20 cellular contexts compared by ENCODE assay signal in genomic region chr7:84837405-84837804, GRCh38.
"Had no signal": no experiment of that assay in that cellular context is flagged by ENCODE, and none has a peak within 500 bp of the region (broad histone marks: within the 10 kb centered on the region; RNA-seq: fewer than 3 reads in every experiment).

No MANE protein-coding gene starts in this region.

- H3K4me1 Mint-ChIP-seq: activated CD4-positive, alpha-beta T cell treated with anti-CD3 and anti-CD28 coated beads, Interleukin-2, amount 10 ng/mL, durations not matched to agents 24 days and 14 days had no signal

- DNase-seq: activated CD4-positive, alpha-beta T cell treated with anti-CD3 and anti-CD28 coated beads, Interleukin-2, amount 10 ng/mL, durations not matched to agents 24 days and 14 days; activated CD8-positive, alpha-beta T cell treated with anti-CD3 and anti-CD28 coated beads for 36 hours; activated naive CD4-positive, alpha-beta T cell treated with Interleukin-2 at 50 U/mL for 16 hours; activated T-cell treated with anti-CD3 and anti-CD28 coated beads, Interleukin-2, amount 50 U/mL, for 1 hour; anterior cingulate cortex; brain microvascular endothelial cell; central memory CD4-positive, alpha-beta T cell; cortex of kidney; erythroblast; heart right ventricle; left ventricle myocardium inferior; mammary epithelial cell; small intestine; stimulated activated CD4-positive, alpha-beta T cell treated with anti-CD3 and anti-CD28 coated beads, Interleukin-4, amount 100 ng/mL, for 1 hour; stomach; T1000 had no signal

- H3K4me3 Mint-ChIP-seq: activated CD4-positive, alpha-beta T cell treated with anti-CD3 and anti-CD28 coated beads, Interleukin-2, amount 10 ng/mL, durations not matched to agents 24 days and 14 days; activated CD8-positive, alpha-beta T cell treated with anti-CD3 and anti-CD28 coated beads for 36 hours; type B pancreatic cell had no signal

- H3K4me1 ChIP-seq: heart right ventricle, left ventricle myocardium inferior, prostate gland, right atrium auricular region, stomach had no signal

- H3K9me3 Mint-ChIP-seq: activated CD4-positive, alpha-beta T cell treated with anti-CD3 and anti-CD28 coated beads, Interleukin-2, amount 10 ng/mL, durations not matched to agents 24 days and 14 days; activated CD8-positive, alpha-beta T cell treated with anti-CD3 and anti-CD28 coated beads for 36 hours; activated T-helper 2 cell treated with anti-CD3 and anti-CD28 coated beads, Interferon-gamma antibody, Interleukin-2, Interleukin-4, amounts not matched to agents 10 μg/mL and 5 μg/mL and 100 μg/mL, durations not matched to agents 14 hours and 24 hours and 36 hours; type B pancreatic cell had no signal

- H3K27me3 ChIP-seq: brain microvascular endothelial cell, heart right ventricle, right atrium auricular region, stomach had no signal

- ATAC-seq: activated CD8-positive, alpha-beta T cell treated with anti-CD3 and anti-CD28 coated beads for 36 hours; heart right ventricle had no signal

- H3K36me3 ChIP-seq: brain microvascular endothelial cell, heart right ventricle, left ventricle myocardium inferior, prostate gland, right atrium auricular region, stomach had no signal

- H3K27me3 Mint-ChIP-seq: activated CD4-positive, alpha-beta T cell treated with anti-CD3 and anti-CD28 coated beads, Interleukin-2, amount 10 ng/mL, durations not matched to agents 24 days and 14 days; activated CD8-positive, alpha-beta T cell treated with anti-CD3 and anti-CD28 coated beads for 36 hours; type B pancreatic cell had no signal

- H3K36me3 Mint-ChIP-seq: type B pancreatic cell had no signal

- H3K27ac ChIP-seq: brain microvascular endothelial cell, heart right ventricle, left ventricle myocardium inferior, prostate gland, right atrium auricular region, stomach had no signal

- H3K4me3 ChIP-seq: heart right ventricle, left ventricle myocardium inferior, prostate gland, right atrium auricular region, stomach had no signal

- H3K27ac Mint-ChIP-seq: activated CD4-positive, alpha-beta T cell treated with anti-CD3 and anti-CD28 coated beads, Interleukin-2, amount 10 ng/mL, durations not matched to agents 24 days and 14 days; activated CD8-positive, alpha-beta T cell treated with anti-CD3 and anti-CD28 coated beads for 36 hours; activated T-helper 2 cell treated with anti-CD3 and anti-CD28 coated beads, Interferon-gamma antibody, Interleukin-2, Interleukin-4, amounts not matched to agents 10 μg/mL and 5 μg/mL and 100 μg/mL, durations not matched to agents 14 hours and 24 hours and 36 hours; type B pancreatic cell had no signal

- H3K9me3 ChIP-seq: heart right ventricle, left ventricle myocardium inferior, prostate gland, right atrium auricular region, stomach had no signal
